Comparison of ENCODE assay signal across 27 cellular contexts in genomic region chr3:159239054-159239453, GRCh38.
DNase-seq lines count a peak whose midpoint lies in the region; ATAC-seq and TF ChIP-seq lines count a peak whose summit lies in the region.
"Had no signal": no experiment of that assay in that cellular context is flagged by ENCODE, and none has a peak within 500 bp of the region (broad histone marks: within the 10 kb centered on the region; RNA-seq: fewer than 3 reads in every experiment).

No MANE protein-coding gene starts in this region.

- no peaks in the 10 kb centered on the region for H3K79me1 ChIP-seq in mesendoderm (ENCODE audit: low read length)

- H3K9me3 ChIP-seq in adipocyte (ENCODE audit: control insufficient read depth, low read length) (no peaks in the 10 kb centered on the region), MM.1S (replicated peaks; ENCODE audit: insufficient read depth, low read length) (no peaks in the 10 kb centered on the region)
- H3K9me3 ChIP-seq: pancreas, right atrium auricular region, SJSA1, thoracic aorta, vagina had no signal

- H3F3A ChIP-seq in MM.1S (ENCODE audit: insufficient read depth, low read length), result no peaks in the 10 kb centered on the region

- no peak overlapping the region for H2BK120ac ChIP-seq in mesendoderm (ENCODE audit: low read depth, low read length)

- no peak overlapping the region for H2AFZ ChIP-seq in MM.1S (ENCODE audit: low read length)

- TF ChIP-seq CTCF in AG09319 (IDR thresholded peaks at IDR 0.05; ENCODE audit: low read depth, low read length) (no peak), MM.1S (IDR thresholded peaks at IDR 0.05; ENCODE audit: low read length) (no peak)

- no peak overlapping the region for H3K27ac ChIP-seq in MM.1S (ENCODE audit: low read length)
- no peak overlapping the region for H3K27ac ChIP-seq in mesendoderm (ENCODE audit: low read depth, low read length)
- H3K27ac ChIP-seq: pancreas, right atrium auricular region, SJSA1, thoracic aorta, vagina had no signal

- H3K27me3 ChIP-seq in adipocyte (replicated peaks; ENCODE audit: control insufficient read depth, insufficient read depth, low read length), result no peaks in the 10 kb centered on the region
- no peaks in the 10 kb centered on the region for H3K27me3 ChIP-seq in MM.1S (replicated peaks; ENCODE audit: insufficient read depth, low read length)
- H3K27me3 ChIP-seq in mesendoderm (ENCODE audit: insufficient read depth, low read length, poor library complexity), result no peaks in the 10 kb centered on the region
- H3K27me3 ChIP-seq: pancreas, right atrium auricular region, SJSA1, vagina had no signal

- H3K4me1 ChIP-seq in adipocyte (ENCODE audit: control insufficient read depth, insufficient read depth, low read length) (peaks cover 29% of the 10 kb centered on the region), MM.1S (ENCODE audit: low read length) (no peaks in the 10 kb centered on the region), mesendoderm (ENCODE audit: control insufficient read depth, low read depth, low read length) (no peaks in the 10 kb centered on the region)
- H3K4me1 ChIP-seq: pancreas, right atrium auricular region, SJSA1, vagina had no signal

- no peak overlapping the region for H3K23ac ChIP-seq in mesendoderm (ENCODE audit: low read length)

- H3K79me2 ChIP-seq in MM.1S (ENCODE audit: low read length) (no peaks in the 10 kb centered on the region), mesendoderm (ENCODE audit: control insufficient read depth, insufficient read depth, low read length) (no peaks in the 10 kb centered on the region)

- no peak overlapping the region for H3K4ac ChIP-seq in mesendoderm (ENCODE audit: low read depth, low read length)

- no peak overlapping the region for H3K56ac ChIP-seq in mesendoderm (ENCODE audit: low read length)

- H3K9ac ChIP-seq in adipocyte (ENCODE audit: low read length) (no peak overlapping the region), MM.1S (ENCODE audit: low read length) (no peak overlapping the region), mesendoderm (ENCODE audit: low read length) (no peak overlapping the region)

- H3K4me3 ChIP-seq in adipocyte (ENCODE audit: low read length) (no peak overlapping the region), MM.1S (ENCODE audit: low read length) (no peak overlapping the region), mesendoderm (ENCODE audit: low read length) (no peak overlapping the region)
- H3K4me3 ChIP-seq: pancreas, right atrium auricular region, SJSA1, thoracic aorta, vagina had no signal

- no peak overlapping the region for H4K8ac ChIP-seq in mesendoderm (ENCODE audit: low read depth, low read length)

- H3K36me3 ChIP-seq in adipocyte (ENCODE audit: control insufficient read depth, insufficient read depth, low read length, severe bottlenecking) (no peaks in the 10 kb centered on the region), MM.1S (replicated peaks; ENCODE audit: insufficient read depth, low read length) (no peaks in the 10 kb centered on the region), mesendoderm (ENCODE audit: control insufficient read depth, insufficient read depth, low read length) (no peaks in the 10 kb centered on the region)
- H3K36me3 ChIP-seq: pancreas, right atrium auricular region, SJSA1, thoracic aorta, vagina had no signal

- H2BK5ac ChIP-seq in mesendoderm (ENCODE audit: low read length), result no peak overlapping the region

- peak; percentile 36 for DNase-seq in AG09319 (ENCODE audit: extremely low read depth, low read depth)
- DNase-seq in HCEC 1CT, result peak; percentile 86
- DNase-seq in adipocyte (ENCODE audit: low read depth), result peak; percentile 79
- DNase-seq in iris pigment epithelial cell (ENCODE audit: low read depth), result peak; percentile 86
- no peak for DNase-seq in DMS153 treated with DMSO at 0.1 percent for 48 hours (lab: John Stamatoyannopoulos, UW; ENCODE audit: unreplicated experiment)
- no peak for DNase-seq in MM.1S
- DNase-seq in mesendoderm, result no peak
- DNase-seq: activated CD8-positive, alpha-beta T cell treated with anti-CD3 and anti-CD28 coated beads, Interleukin-2, amount 10 ng/mL, durations not matched to agents 7 days and 5 days; activated gamma-delta T cell; activated naive CD8-positive, alpha-beta T cell treated with anti-CD3 and anti-CD28 coated beads, Interleukin-2, amount 50 U/mL, for 24 hours; CD4-positive, CD25-positive, alpha-beta regulatory T cell; effector CD4-positive, alpha-beta T cell; HFFc6; KBM-7; kidney; NCI-H1694; nephron progenitor cell; pancreas; stimulated activated CD4-positive, alpha-beta T cell treated with anti-CD3 and anti-CD28 coated beads, Interleukin-12 subunit alpha, Interleukin-12 subunit beta, amount 100 ng/mL, for 4 hours; stimulated activated CD4-positive, alpha-beta T cell treated with anti-CD3 and anti-CD28 coated beads, Interleukin-4, amount 100 ng/mL, for 24 hours; stimulated activated naive B cell treated with anti-CD40 and anti-IgM and Interleukin-4, amounts not matched to agents 10 μg/mL and 1 μg/mL and 100 μg/mL, for 72 hours; T-helper 17 cell had no signal

- no peak overlapping the region for H3K4me2 ChIP-seq in MM.1S (ENCODE audit: low read depth, low read length)
- no peak overlapping the region for H3K4me2 ChIP-seq in mesendoderm (ENCODE audit: low read length)

- no peak overlapping the region for H3K18ac ChIP-seq in mesendoderm (ENCODE audit: low read length)

- no peaks in the 10 kb centered on the region for H3K9me2 ChIP-seq in MM.1S (replicated peaks; ENCODE audit: insufficient read depth, low read length)

- H2BK15ac ChIP-seq in mesendoderm (replicated peaks; ENCODE audit: low read depth), result no peak overlapping the region

- no peak for ATAC-seq in HG03565 (IDR thresholded peaks at IDR 0.05; ENCODE audit: unreplicated experiment)
- ATAC-seq: activated CD8-positive, alpha-beta T cell treated with anti-CD3 and anti-CD28 coated beads, Interleukin-2, amount 10 ng/mL, durations not matched to agents 7 days and 5 days; activated naive CD8-positive, alpha-beta T cell treated with anti-CD3 and anti-CD28 coated beads, Interleukin-2, amount 50 U/mL, for 24 hours; pancreas; stimulated activated naive B cell treated with anti-CD40 and anti-IgM and Interleukin-4, amounts not matched to agents 10 μg/mL and 1 μg/mL and 100 μg/mL, for 72 hours; T-helper 17 cell had no signal

- no peak overlapping the region for H4K5ac ChIP-seq in mesendoderm (ENCODE audit: low read length)

- no peak overlapping the region for H2AK5ac ChIP-seq in mesendoderm (ENCODE audit: low read length)

- H4K20me1 ChIP-seq in MM.1S (ENCODE audit: insufficient read depth, low read length), result no peaks in the 10 kb centered on the region

Comparison
In these comparisons a context has a peak if more than half of its experiments do, and no peak if none do; other contexts are left out.
1. DNase-seq: peak in AG09319 (single experiment), HCEC 1CT (single experiment), adipocyte (single experiment) and iris pigment epithelial cell (single experiment); none in DMS153 treated with DMSO at 0.1 percent for 48 hours (single experiment), MM.1S (single experiment) and mesendoderm (single experiment).